ENCODE assay signal across 17 cellular contexts in genomic region chr5:78587081-78587774, GRCh38.
DNase-seq lines count a peak whose midpoint lies in the region; ATAC-seq and TF ChIP-seq lines count a peak whose summit lies in the region.
"Had no signal": no experiment of that assay in that cellular context is flagged by ENCODE, and none has a peak within 500 bp of the region (broad histone marks: within the 10 kb centered on the region; RNA-seq: fewer than 3 reads in every experiment).

No MANE protein-coding gene starts in this region.

- H3K79me2 ChIP-seq in MM.1S (ENCODE audit: low read length): no peaks in the 10 kb centered on the region

- H3K9me3 Mint-ChIP-seq in activated naive CD4-positive, alpha-beta T cell treated with anti-CD3 and anti-CD28 coated beads, Interleukin-2, amount 50 U/mL, for 72 hours: peaks cover 4% of the 10 kb centered on the region in 2 donors

- no peak overlapping the region for H3K4me2 ChIP-seq in MM.1S (ENCODE audit: low read depth, low read length)

- peak overlapping the region in 3 of 4 donors; percentile 12 to 71 (median 53) for H3K27ac ChIP-seq in sigmoid colon
- H3K27ac ChIP-seq in MM.1S (ENCODE audit: low read length): no peak overlapping the region
- no peak overlapping the region for H3K27ac ChIP-seq in right lobe of liver

- no peak for TF ChIP-seq POLR2A in sigmoid colon (IDR thresholded peaks at IDR 0.05)
- TF ChIP-seq POLR2A in right lobe of liver (IDR thresholded peaks at IDR 0.05): no peak

- no peak overlapping the region for H3K9ac ChIP-seq in MM.1S (ENCODE audit: low read length)

- H3K36me3 ChIP-seq in sigmoid colon (no peaks in the 10 kb centered on the region), MM.1S (replicated peaks; ENCODE audit: insufficient read depth, low read length) (no peaks in the 10 kb centered on the region), right lobe of liver (no peaks in the 10 kb centered on the region)
- H3K36me3 ChIP-seq: adrenal gland, tibial artery had no signal

- no peaks in the 10 kb centered on the region for H3K9me3 ChIP-seq in sigmoid colon
- no peaks in the 10 kb centered on the region for H3K9me3 ChIP-seq in MM.1S (replicated peaks; ENCODE audit: insufficient read depth, low read length)
- H3K9me3 ChIP-seq in right lobe of liver: no peaks in the 10 kb centered on the region
- H3K9me3 ChIP-seq: adrenal gland, tibial artery had no signal

- no peak for ATAC-seq in activated naive CD4-positive, alpha-beta T cell treated with anti-CD3 and anti-CD28 coated beads, Interleukin-2, amount 50 U/mL, for 72 hours
- ATAC-seq in right lobe of liver: no peak
- ATAC-seq: HepG2, left lobe of liver had no signal

- no peak overlapping the region for H3K27ac Mint-ChIP-seq in activated naive CD4-positive, alpha-beta T cell treated with anti-CD3 and anti-CD28 coated beads, Interleukin-2, amount 50 U/mL, for 72 hours
- H3K27ac Mint-ChIP-seq: naive thymus-derived CD4-positive, alpha-beta T cell had no signal

- 84 to 85% methylated on average over 4 of the region's 4 CpGs for WGBS in sigmoid colon, 2 donors
- WGBS in right lobe of liver (ENCODE audit: insufficient coverage, low coverage, low lambda C conversion rate, missing lambda C conversion rate): 65% methylated on average over 4 of the region's 4 CpGs

- H3K36me3 Mint-ChIP-seq in activated naive CD4-positive, alpha-beta T cell treated with anti-CD3 and anti-CD28 coated beads, Interleukin-2, amount 50 U/mL, for 72 hours: peaks cover 4 to 11% of the 10 kb centered on the region in 2 donors

- TF ChIP-seq EP300 in sigmoid colon (IDR thresholded peaks at IDR 0.05): no peak

- H3K4me1 ChIP-seq in sigmoid colon (peaks cover 0 to 55% (median 50%) of the 10 kb centered on the region in 4 donors), MM.1S (ENCODE audit: low read length) (peaks cover 4% of the 10 kb centered on the region), right lobe of liver (no peaks in the 10 kb centered on the region)

- H3K4me3 ChIP-seq in sigmoid colon: no peak overlapping the region
- H3K4me3 ChIP-seq in MM.1S (ENCODE audit: low read length): no peak overlapping the region
- no peak overlapping the region for H3K4me3 ChIP-seq in right lobe of liver
- H3K4me3 ChIP-seq: adrenal gland, tibial artery had no signal

- peak; percentile 37 for DNase-seq in AG09319 (ENCODE audit: extremely low read depth, low read depth)
- DNase-seq in NCI-H82 (lab: John Stamatoyannopoulos, UW): peak; percentile 85
- DNase-seq in fibroblast of gingiva (ENCODE audit: low read depth): peak; percentile 69
- no peak for DNase-seq in sigmoid colon
- no peak for DNase-seq in MM.1S
- no peak for DNase-seq in activated naive CD4-positive, alpha-beta T cell treated with anti-CD3 and anti-CD28 coated beads, Interleukin-2, amount 50 U/mL, for 72 hours (ENCODE audit: low spot score in 2 of 2)
- DNase-seq in right lobe of liver: no peak
- no peak for DNase-seq in activated naive CD4-positive, alpha-beta T cell (lab: John Stamatoyannopoulos, UW)
- DNase-seq: activated CD4-positive, alpha-beta T cell treated with anti-CD3 and anti-CD28 coated beads, Interleukin-2, amount 50 U/mL, for 48 hours; activated T-cell treated with anti-CD3 and anti-CD28 coated beads, Interleukin-2, amount 50 U/mL, for 48 hours; naive thymus-derived CD4-positive, alpha-beta T cell; NCI-H1092; stimulated activated CD4-positive, alpha-beta T cell treated with anti-CD3 and anti-CD28 coated beads, Interleukin-1b, Interleukin-23, amount 100 ng/mL, for 48 hours had no signal

- no peaks in the 10 kb centered on the region for H4K20me1 ChIP-seq in MM.1S (ENCODE audit: insufficient read depth, low read length)

- H3K9me2 ChIP-seq in MM.1S (replicated peaks; ENCODE audit: insufficient read depth, low read length): no peaks in the 10 kb centered on the region

- no peak for TF ChIP-seq CTCF in AG09319 (IDR thresholded peaks at IDR 0.05; ENCODE audit: low read depth, low read length)
- no peak for TF ChIP-seq CTCF in sigmoid colon (IDR thresholded peaks at IDR 0.05)
- TF ChIP-seq CTCF in MM.1S (IDR thresholded peaks at IDR 0.05; ENCODE audit: low read length): no peak
- TF ChIP-seq CTCF in right lobe of liver (IDR thresholded peaks at IDR 0.05): no peak

- intact Hi-C loops in sigmoid colon (cut with DNase I): no loop called here
- intact Hi-C loops in right lobe of liver (cut with DNase I): no loop called here

- H2AFZ ChIP-seq in MM.1S (ENCODE audit: low read length): no peak overlapping the region

- H3F3A ChIP-seq in MM.1S (ENCODE audit: insufficient read depth, low read length): no peaks in the 10 kb centered on the region

- H3K27me3 ChIP-seq in sigmoid colon: no peaks in the 10 kb centered on the region
- no peaks in the 10 kb centered on the region for H3K27me3 ChIP-seq in MM.1S (replicated peaks; ENCODE audit: insufficient read depth, low read length)
- H3K27me3 ChIP-seq in right lobe of liver: no peaks in the 10 kb centered on the region
- H3K27me3 ChIP-seq: adrenal gland, tibial artery had no signal

Comparison
In these comparisons a context has a peak if more than half of its experiments do, and no peak if none do; other contexts are left out.
1. DNase-seq: peak in AG09319 (single experiment), NCI-H82 (single experiment) and fibroblast of gingiva (single experiment); none in sigmoid colon (single experiment), MM.1S (single experiment), activated naive CD4-positive, alpha-beta T cell treated with anti-CD3 and anti-CD28 coated beads, Interleukin-2, amount 50 U/mL, for 72 hours (0 of 2), right lobe of liver (0 of 3) and activated naive CD4-positive, alpha-beta T cell (0 of 4).
2. H3K27ac ChIP-seq: peak in sigmoid colon (3 of 4); none in MM.1S (single experiment) and right lobe of liver (0 of 3).